In the genomic region with DNA sequence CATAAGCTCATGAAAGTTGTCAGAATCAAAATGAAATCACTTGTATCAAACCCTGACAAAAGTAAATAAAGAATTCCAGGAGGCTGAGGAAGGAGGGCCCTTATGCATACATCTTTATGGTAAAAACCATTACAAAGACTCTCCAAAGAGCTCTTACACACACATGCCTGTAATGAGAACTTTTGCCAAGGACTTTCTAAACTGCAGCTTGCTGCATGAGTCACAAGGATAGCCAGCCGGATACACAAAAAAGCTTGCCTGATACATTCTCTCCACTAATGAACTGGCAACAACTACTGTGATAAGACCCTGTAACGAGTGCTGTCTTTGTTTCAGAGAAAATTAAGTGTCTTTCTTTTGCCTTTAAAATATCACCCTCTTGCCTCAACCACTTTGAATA, we compare ENCODE assay signal across 21 cellular contexts.
DNase-seq lines count a peak whose midpoint lies in the region; FAIRE-seq and TF ChIP-seq lines count a peak whose summit lies in the region.
"Had no signal": no experiment of that assay in that cellular context is flagged by ENCODE, and none has a peak within 500 bp of the region (broad histone marks: within the 10 kb centered on the region; RNA-seq: fewer than 3 reads in every experiment).

No MANE protein-coding gene starts in this region.

- intact Hi-C loops in esophagus squamous epithelium (cut with DNase I): no loop called here

- H3K27me3 Mint-ChIP-seq in mesothelial cell of epicardium (ENCODE audit: low read depth): no peaks in the 10 kb centered on the region
- H3K27me3 Mint-ChIP-seq: activated naive CD4-positive, alpha-beta T cell treated with anti-CD3 and anti-CD28 coated beads, Interleukin-2, amount 10 ng/mL, durations not matched to agents 7 days and 5 days; CD4-positive, alpha-beta T cell; type B pancreatic cell had no signal

- peak; percentile 5 for DNase-seq in HTR-8/SVneo (ENCODE audit: insufficient read length, low spot score)
- peak; percentile 32 for DNase-seq in astrocyte of the cerebellum (ENCODE audit: low read depth)
- DNase-seq in fibroblast of mammary gland (ENCODE audit: low read depth): peak; percentile 21
- peak; percentile 50 for DNase-seq in pulmonary artery endothelial cell (ENCODE audit: low read depth, low spot score)
- no peak for DNase-seq in NCI-H146 treated with DMSO at 0.1 percent for 48 hours (lab: John Stamatoyannopoulos, UW; ENCODE audit: unreplicated experiment)
- no peak for DNase-seq in DMS 273 (lab: John Stamatoyannopoulos, UW; ENCODE audit: unreplicated experiment)
- no peak for DNase-seq in mesothelial cell of epicardium (ENCODE audit: low spot score in 2 of 2, unreplicated experiment in 2 of 2)
- DNase-seq in esophagus squamous epithelium (lab: John Stamatoyannopoulos, UW): no peak
- DNase-seq: activated naive CD4-positive, alpha-beta T cell treated with anti-CD3 and anti-CD28 coated beads, Interleukin-2, amount 10 ng/mL, durations not matched to agents 7 days and 5 days; CD4-positive, alpha-beta T cell; effector CD4-positive, alpha-beta T cell; erythroblast; NCI-H1092; NCI-H1930; stimulated activated CD4-positive, alpha-beta T cell treated with anti-CD3 and anti-CD28 coated beads, Interleukin-1b, Interleukin-23, amount 100 ng/mL, for 48 hours had no signal

- in situ Hi-C loops in astrocyte of the cerebellum (cut with HindIII; ENCODE audit: low sequenced_read_pairs): no loop called here

- H3K27me3 ChIP-seq in esophagus squamous epithelium: no peaks in the 10 kb centered on the region

- H3K4me1 Mint-ChIP-seq in mesothelial cell of epicardium: no peaks in the 10 kb centered on the region
- H3K4me1 Mint-ChIP-seq: activated naive CD4-positive, alpha-beta T cell treated with anti-CD3 and anti-CD28 coated beads, Interleukin-2, amount 10 ng/mL, durations not matched to agents 7 days and 5 days; GM23338; WTC11 had no signal

- H3K9me3 ChIP-seq in esophagus squamous epithelium: no peaks in the 10 kb centered on the region

- TF ChIP-seq CTCF in astrocyte of the cerebellum (IDR thresholded peaks at IDR 0.05; ENCODE audit: low read depth, low read length, missing control alignments) (no peak), fibroblast of mammary gland (conservative IDR thresholded peaks at IDR 0.05; ENCODE audit: control insufficient read depth, insufficient read depth, low read depth, low read length) (no peak), mesothelial cell of epicardium (IDR thresholded peaks at IDR 0.05; ENCODE audit: unreplicated experiment) (no peak), esophagus squamous epithelium (IDR thresholded peaks at IDR 0.05) (no peak)

- no peaks in the 10 kb centered on the region for H3K36me3 Mint-ChIP-seq in mesothelial cell of epicardium
- H3K36me3 Mint-ChIP-seq: activated naive CD4-positive, alpha-beta T cell treated with anti-CD3 and anti-CD28 coated beads, Interleukin-2, amount 10 ng/mL, durations not matched to agents 7 days and 5 days; type B pancreatic cell; WTC11 had no signal

- FAIRE-seq in HTR-8/SVneo (lab: Jason Lieb, UNC): no peak
- FAIRE-seq: G401.6 had no signal

- no peaks in the 10 kb centered on the region for H3K4me1 ChIP-seq in esophagus squamous epithelium

- TF ChIP-seq POLR2A in esophagus squamous epithelium (IDR thresholded peaks at IDR 0.05): no peak

- H3K4me3 Mint-ChIP-seq in mesothelial cell of epicardium: no peak overlapping the region
- H3K4me3 Mint-ChIP-seq: activated naive CD4-positive, alpha-beta T cell treated with anti-CD3 and anti-CD28 coated beads, Interleukin-2, amount 10 ng/mL, durations not matched to agents 7 days and 5 days; activated T-helper 1 cell treated with anti-CD3 and anti-CD28 coated beads, Interleukin-12 subunit alpha, Interleukin-12 subunit beta, Interleukin-2, Interleukin-4 antibody, amounts not matched to agents 30 ng/mL and 10 ng/mL and 1 ng/mL, durations not matched to agents 14 hours and 24 hours and 36 hours; CD4-positive, alpha-beta T cell; GM23338; type B pancreatic cell; WTC11 had no signal

- H3K4me3 ChIP-seq in astrocyte of the cerebellum (ENCODE audit: low read depth, low read length) (no peak overlapping the region), fibroblast of mammary gland (ENCODE audit: control insufficient read depth, low read depth, low read length) (no peak overlapping the region), esophagus squamous epithelium (no peak overlapping the region)
- H3K4me3 ChIP-seq: GM23338, skin epidermis had no signal

- H3K27ac Mint-ChIP-seq in mesothelial cell of epicardium: no peak overlapping the region
- H3K27ac Mint-ChIP-seq: activated naive CD4-positive, alpha-beta T cell treated with anti-CD3 and anti-CD28 coated beads, Interleukin-2, amount 10 ng/mL, durations not matched to agents 7 days and 5 days; activated T-helper 1 cell treated with anti-CD3 and anti-CD28 coated beads, Interleukin-12 subunit alpha, Interleukin-12 subunit beta, Interleukin-2, Interleukin-4 antibody, amounts not matched to agents 30 ng/mL and 10 ng/mL and 1 ng/mL, durations not matched to agents 14 hours and 24 hours and 36 hours; CD4-positive, alpha-beta T cell; GM23338; type B pancreatic cell; WTC11 had no signal

- H3K27ac ChIP-seq in esophagus squamous epithelium: no peak overlapping the region
- H3K27ac ChIP-seq: skin epidermis had no signal

- H3K9me3 Mint-ChIP-seq in mesothelial cell of epicardium: peaks cover 55% of the 10 kb centered on the region
- H3K9me3 Mint-ChIP-seq: activated naive CD4-positive, alpha-beta T cell treated with anti-CD3 and anti-CD28 coated beads, Interleukin-2, amount 10 ng/mL, durations not matched to agents 7 days and 5 days; activated T-helper 1 cell treated with anti-CD3 and anti-CD28 coated beads, Interleukin-12 subunit alpha, Interleukin-12 subunit beta, Interleukin-2, Interleukin-4 antibody, amounts not matched to agents 30 ng/mL and 10 ng/mL and 1 ng/mL, durations not matched to agents 14 hours and 24 hours and 36 hours; CD4-positive, alpha-beta T cell; GM23338 had no signal

- no peaks in the 10 kb centered on the region for H3K36me3 ChIP-seq in esophagus squamous epithelium

- WGBS in esophagus squamous epithelium, 2 donors: 56 to 70% methylated on average over 2 of the region's 2 CpGs

Comparison
In these comparisons a context has a peak if more than half of its experiments do, and no peak if none do; other contexts are left out.
1. DNase-seq: peak in HTR-8/SVneo (single experiment), astrocyte of the cerebellum (single experiment), fibroblast of mammary gland (single experiment) and pulmonary artery endothelial cell (single experiment); none in NCI-H146 treated with DMSO at 0.1 percent for 48 hours (single experiment), DMS 273 (single experiment), mesothelial cell of epicardium (0 of 2) and esophagus squamous epithelium (single experiment).